8 cellular contexts compared by ENCODE assay signal in genomic region chr14:103528512-103529382, GRCh38.
A peak's percentile ranks its signal among the peaks of the same experiment; 100 is the strongest.
DNase-seq lines count a peak whose midpoint lies in the region; ATAC-seq and TF ChIP-seq lines count a peak whose summit lies in the region.

Gene TRMT61A (plus strand): TSS chr14:103529196. CDS start chr14:103529979, 783 bp downstream.

- DNase-seq in GM10248 (ENCODE audit: extremely low spot score) (peak; percentile 95), NCI-H446 treated with DMSO at 0.1 percent for 48 hours (lab: John Stamatoyannopoulos, UW) (peak; percentile 91), choroid plexus epithelial cell (ENCODE audit: low read depth) (peak; percentile 93)
- DNase-seq in activated CD4-positive, alpha-beta T cell treated with anti-CD3 and anti-CD28 coated beads for 48 hours = peak; percentile 81
- DNase-seq in stimulated activated CD4-positive, alpha-beta T cell treated with anti-CD3 and anti-CD28 coated beads, Interleukin-1b, Interleukin-23, amount 100 ng/mL, for 24 hours (ENCODE audit: low read depth in 4 of 4, low spot score in 1 of 4) = peak; percentile 47 to 73 (median 65)

- H3K4me3 ChIP-seq in choroid plexus epithelial cell (ENCODE audit: low read depth, low read length) = peak within 1 kb of the TSS; percentile 71

- H3K27ac ChIP-seq in layer of hippocampus (ENCODE audit: low read depth, low read length) = peak within 1 kb of the TSS; percentile 98

- ATAC-seq in HG03139 (IDR thresholded peaks at IDR 0.05; ENCODE audit: unreplicated experiment) (peak; percentile 52), HG03095 (IDR thresholded peaks at IDR 0.05; ENCODE audit: unreplicated experiment) (no peak)

- TF ChIP-seq CTCF in GM10248 (IDR thresholded peaks at IDR 0.05; ENCODE audit: control extremely low read depth, extremely low read depth, low read depth, missing control alignments) = no peak
- TF ChIP-seq CTCF in choroid plexus epithelial cell (conservative IDR thresholded peaks at IDR 0.05; ENCODE audit: low read depth, low read length) = no peak

- POLR2A ChIA-PET in GM10248 (lab: Yijun Ruan, JAX) = interaction anchor here (0.6 to 1.0 kb wide), 3 partner anchors 8 to 163 kb away, joined by 3 to 7 read pairs (median 6); no protein-coding TSS in a partner anchor

- CTCF ChIA-PET in GM10248 (lab: Yijun Ruan, JAX) = interaction anchor here (0.8 to 7.2 kb wide), 5 partner anchors 7 to 33 kb away, joined by 3 to 69 read pairs (median 7); no protein-coding TSS in a partner anchor

- H3K27me3 ChIP-seq in layer of hippocampus (ENCODE audit: control insufficient read depth, insufficient read depth, low read length) = no peaks in the 10 kb centered on the region
